ENCODE assay signal across 1 cellular context in genomic region chr1:238409947-238410346, GRCh38.
TF ChIP-seq lines count a peak whose summit lies in the region.

No MANE protein-coding gene starts in this region.

TF ChIP-seq in HepG2, 621 proteins besides CTCF, POLR2A, EP300 and RAD21 (continued from another document):
- TF ChIP-seq, protein P1, sequence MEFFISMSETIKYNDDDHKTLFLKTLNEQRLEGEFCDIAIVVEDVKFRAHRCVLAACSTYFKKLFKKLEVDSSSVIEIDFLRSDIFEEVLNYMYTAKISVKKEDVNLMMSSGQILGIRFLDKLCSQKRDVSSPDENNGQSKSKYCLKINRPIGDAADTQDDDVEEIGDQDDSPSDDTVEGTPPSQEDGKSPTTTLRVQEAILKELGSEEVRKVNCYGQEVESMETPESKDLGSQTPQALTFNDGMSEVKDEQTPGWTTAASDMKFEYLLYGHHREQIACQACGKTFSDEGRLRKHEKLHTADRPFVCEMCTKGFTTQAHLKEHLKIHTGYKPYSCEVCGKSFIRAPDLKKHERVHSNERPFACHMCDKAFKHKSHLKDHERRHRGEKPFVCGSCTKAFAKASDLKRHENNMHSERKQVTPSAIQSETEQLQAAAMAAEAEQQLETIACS (CRISPR knock-in tag; IDR thresholded peaks at IDR 0.05): no peak
- TF ChIP-seq, protein P2, sequence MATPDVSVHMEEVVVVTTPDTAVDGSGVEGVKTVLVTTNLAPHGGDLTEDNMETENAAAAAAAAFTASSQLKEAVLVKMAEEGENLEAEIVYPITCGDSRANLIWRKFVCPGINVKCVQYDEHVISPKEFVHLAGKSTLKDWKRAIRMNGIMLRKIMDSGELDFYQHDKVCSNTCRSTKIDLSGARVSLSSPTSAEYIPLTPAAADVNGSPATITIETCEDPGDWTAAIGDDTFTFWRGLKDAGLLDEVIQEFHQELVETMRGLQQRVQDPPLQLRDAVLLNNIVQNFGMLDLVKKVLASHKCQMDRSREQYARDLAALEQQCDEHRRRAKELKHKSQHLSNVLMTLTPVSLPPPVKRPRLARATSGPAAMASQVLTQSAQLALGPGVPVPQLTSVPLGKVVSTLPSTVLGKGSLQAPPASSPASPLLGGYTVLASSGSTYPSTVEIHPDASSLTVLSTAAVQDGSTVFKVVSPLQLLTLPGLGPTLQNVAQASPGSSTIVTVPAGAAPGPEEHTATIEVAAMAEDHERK (CRISPR knock-in tag; IDR thresholded peaks at IDR 0.05; ENCODE audit: low read depth): no peak
- TF ChIP-seq KLF16 (CRISPR knock-in tag; IDR thresholded peaks at IDR 0.05): no peak
- TF ChIP-seq, protein P3, sequence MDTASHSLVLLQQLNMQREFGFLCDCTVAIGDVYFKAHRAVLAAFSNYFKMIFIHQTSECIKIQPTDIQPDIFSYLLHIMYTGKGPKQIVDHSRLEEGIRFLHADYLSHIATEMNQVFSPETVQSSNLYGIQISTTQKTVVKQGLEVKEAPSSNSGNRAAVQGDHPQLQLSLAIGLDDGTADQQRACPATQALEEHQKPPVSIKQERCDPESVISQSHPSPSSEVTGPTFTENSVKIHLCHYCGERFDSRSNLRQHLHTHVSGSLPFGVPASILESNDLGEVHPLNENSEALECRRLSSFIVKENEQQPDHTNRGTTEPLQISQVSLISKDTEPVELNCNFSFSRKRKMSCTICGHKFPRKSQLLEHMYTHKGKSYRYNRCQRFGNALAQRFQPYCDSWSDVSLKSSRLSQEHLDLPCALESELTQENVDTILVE (CRISPR knock-in tag; IDR thresholded peaks at IDR 0.05): no peak
- no peak for TF ChIP-seq DMAP1 (CRISPR knock-in tag; IDR thresholded peaks at IDR 0.05)
- no peak for TF ChIP-seq ZNF549 (CRISPR knock-in tag; IDR thresholded peaks at IDR 0.05)
- no peak for TF ChIP-seq ZNF83 (CRISPR knock-in tag; IDR thresholded peaks at IDR 0.05; ENCODE audit: borderline replicate concordance)
- no peak for TF ChIP-seq ZMAT3 (CRISPR knock-in tag; conservative IDR thresholded peaks at IDR 0.05)
